Comparison of ENCODE assay signal across 1 cellular context in genomic region chr17:80454557-80455327, GRCh38.
TF ChIP-seq lines count a peak whose summit lies in the region.

No MANE protein-coding gene starts in this region.

TF ChIP-seq in GM12878, 131 proteins besides CTCF, POLR2A, EP300 and RAD21 (continued from another document):
- TF ChIP-seq, protein P1, sequence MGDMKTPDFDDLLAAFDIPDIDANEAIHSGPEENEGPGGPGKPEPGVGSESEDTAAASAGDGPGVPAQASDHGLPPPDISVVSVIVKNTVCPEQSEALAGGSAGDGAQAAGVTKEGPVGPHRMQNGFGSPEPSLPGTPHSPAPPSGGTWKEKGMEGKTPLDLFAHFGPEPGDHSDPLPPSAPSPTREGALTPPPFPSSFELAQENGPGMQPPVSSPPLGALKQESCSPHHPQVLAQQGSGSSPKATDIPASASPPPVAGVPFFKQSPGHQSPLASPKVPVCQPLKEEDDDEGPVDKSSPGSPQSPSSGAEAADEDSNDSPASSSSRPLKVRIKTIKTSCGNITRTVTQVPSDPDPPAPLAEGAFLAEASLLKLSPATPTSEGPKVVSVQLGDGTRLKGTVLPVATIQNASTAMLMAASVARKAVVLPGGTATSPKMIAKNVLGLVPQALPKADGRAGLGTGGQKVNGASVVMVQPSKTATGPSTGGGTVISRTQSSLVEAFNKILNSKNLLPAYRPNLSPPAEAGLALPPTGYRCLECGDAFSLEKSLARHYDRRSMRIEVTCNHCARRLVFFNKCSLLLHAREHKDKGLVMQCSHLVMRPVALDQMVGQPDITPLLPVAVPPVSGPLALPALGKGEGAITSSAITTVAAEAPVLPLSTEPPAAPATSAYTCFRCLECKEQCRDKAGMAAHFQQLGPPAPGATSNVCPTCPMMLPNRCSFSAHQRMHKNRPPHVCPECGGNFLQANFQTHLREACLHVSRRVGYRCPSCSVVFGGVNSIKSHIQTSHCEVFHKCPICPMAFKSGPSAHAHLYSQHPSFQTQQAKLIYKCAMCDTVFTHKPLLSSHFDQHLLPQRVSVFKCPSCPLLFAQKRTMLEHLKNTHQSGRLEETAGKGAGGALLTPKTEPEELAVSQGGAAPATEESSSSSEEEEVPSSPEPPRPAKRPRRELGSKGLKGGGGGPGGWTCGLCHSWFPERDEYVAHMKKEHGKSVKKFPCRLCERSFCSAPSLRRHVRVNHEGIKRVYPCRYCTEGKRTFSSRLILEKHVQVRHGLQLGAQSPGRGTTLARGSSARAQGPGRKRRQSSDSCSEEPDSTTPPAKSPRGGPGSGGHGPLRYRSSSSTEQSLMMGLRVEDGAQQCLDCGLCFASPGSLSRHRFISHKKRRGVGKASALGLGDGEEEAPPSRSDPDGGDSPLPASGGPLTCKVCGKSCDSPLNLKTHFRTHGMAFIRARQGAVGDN (IDR thresholded peaks at IDR 0.05): peak; percentile 95
- TF ChIP-seq CBX5 (IDR thresholded peaks at IDR 0.05; ENCODE audit: low read depth) (no peak), ZNF24 (IDR thresholded peaks at IDR 0.05) (no peak), MYC (IDR thresholded peaks at IDR 0.05; ENCODE audit: insufficient read depth, insufficient read length, insufficient replicate concordance, low read length, severe bottlenecking) (peak; percentile 75), YY1 (IDR thresholded peaks at IDR 0.05; ENCODE audit: low read depth, low read length) (peak; percentile 67; the same call in 1 of the 2 replicates), ASH2L (IDR thresholded peaks at IDR 0.05; ENCODE audit: borderline replicate concordance, low read depth) (no peak)
- TF ChIP-seq, protein P2, sequence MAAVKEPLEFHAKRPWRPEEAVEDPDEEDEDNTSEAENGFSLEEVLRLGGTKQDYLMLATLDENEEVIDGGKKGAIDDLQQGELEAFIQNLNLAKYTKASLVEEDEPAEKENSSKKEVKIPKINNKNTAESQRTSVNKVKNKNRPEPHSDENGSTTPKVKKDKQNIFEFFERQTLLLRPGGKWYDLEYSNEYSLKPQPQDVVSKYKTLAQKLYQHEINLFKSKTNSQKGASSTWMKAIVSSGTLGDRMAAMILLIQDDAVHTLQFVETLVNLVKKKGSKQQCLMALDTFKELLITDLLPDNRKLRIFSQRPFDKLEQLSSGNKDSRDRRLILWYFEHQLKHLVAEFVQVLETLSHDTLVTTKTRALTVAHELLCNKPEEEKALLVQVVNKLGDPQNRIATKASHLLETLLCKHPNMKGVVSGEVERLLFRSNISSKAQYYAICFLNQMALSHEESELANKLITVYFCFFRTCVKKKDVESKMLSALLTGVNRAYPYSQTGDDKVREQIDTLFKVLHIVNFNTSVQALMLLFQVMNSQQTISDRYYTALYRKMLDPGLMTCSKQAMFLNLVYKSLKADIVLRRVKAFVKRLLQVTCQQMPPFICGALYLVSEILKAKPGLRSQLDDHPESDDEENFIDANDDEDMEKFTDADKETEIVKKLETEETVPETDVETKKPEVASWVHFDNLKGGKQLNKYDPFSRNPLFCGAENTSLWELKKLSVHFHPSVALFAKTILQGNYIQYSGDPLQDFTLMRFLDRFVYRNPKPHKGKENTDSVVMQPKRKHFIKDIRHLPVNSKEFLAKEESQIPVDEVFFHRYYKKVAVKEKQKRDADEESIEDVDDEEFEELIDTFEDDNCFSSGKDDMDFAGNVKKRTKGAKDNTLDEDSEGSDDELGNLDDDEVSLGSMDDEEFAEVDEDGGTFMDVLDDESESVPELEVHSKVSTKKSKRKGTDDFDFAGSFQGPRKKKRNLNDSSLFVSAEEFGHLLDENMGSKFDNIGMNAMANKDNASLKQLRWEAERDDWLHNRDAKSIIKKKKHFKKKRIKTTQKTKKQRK (IDR thresholded peaks at IDR 0.05; ENCODE audit: low read depth, low read length): no peak
